In the genomic region with DNA sequence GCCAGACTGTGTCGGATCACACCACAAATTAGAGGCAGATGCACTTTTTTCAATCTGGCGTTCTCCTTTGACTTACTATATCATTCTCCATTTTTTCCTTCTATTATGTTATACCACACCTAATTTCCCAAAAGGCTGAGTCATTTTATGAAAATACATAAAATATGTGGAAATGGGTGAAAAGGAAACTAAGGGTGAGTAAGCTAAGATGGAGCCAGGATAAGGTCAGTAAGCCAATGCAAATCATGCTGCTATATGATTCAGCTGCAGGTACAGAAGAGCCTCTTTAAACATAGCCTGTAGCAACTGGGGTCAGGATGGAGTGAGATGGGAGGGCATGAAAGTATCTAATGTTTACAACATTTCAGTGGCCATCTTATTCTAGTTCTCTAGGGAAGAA, we compare ENCODE assay signal across 25 cellular contexts.
DNase-seq lines count a peak whose midpoint lies in the region; ATAC-seq and TF ChIP-seq lines count a peak whose summit lies in the region.
"Had no signal": no experiment of that assay in that cellular context is flagged by ENCODE, and none has a peak within 500 bp of the region (broad histone marks: within the 10 kb centered on the region; RNA-seq: fewer than 3 reads in every experiment).

No MANE protein-coding gene starts in this region.

- no peak overlapping the region for H3K14ac ChIP-seq in trophoblast cell (ENCODE audit: low read length)

- no peak overlapping the region for H3K4me2 ChIP-seq in trophoblast cell (ENCODE audit: low read length)

- H3K36me3 ChIP-seq in adipocyte (ENCODE audit: control insufficient read depth, insufficient read depth, low read length, severe bottlenecking) (no peaks in the 10 kb centered on the region), trophoblast cell (ENCODE audit: control insufficient read depth in 1 of 2, insufficient read depth in 2 of 2, low read length in 2 of 2) (no peaks in the 10 kb centered on the region), left lung (no peaks in the 10 kb centered on the region)
- H3K36me3 ChIP-seq: cardiac muscle cell, prostate gland, tibial nerve had no signal

- no peak overlapping the region for H2BK120ac ChIP-seq in trophoblast cell (ENCODE audit: insufficient read depth, low read length, poor library complexity)

- no peaks in the 10 kb centered on the region for H3K79me2 ChIP-seq in trophoblast cell (ENCODE audit: control insufficient read depth, insufficient read depth, low read length, poor library complexity)

- no peak overlapping the region for H4K91ac ChIP-seq in trophoblast cell (ENCODE audit: low read depth, low read length)

- no peak overlapping the region for H2BK5ac ChIP-seq in trophoblast cell (ENCODE audit: low read depth, low read length, poor library complexity)

- no peak overlapping the region for H3K23ac ChIP-seq in trophoblast cell (ENCODE audit: low read length)

- peak overlapping the region; percentile 5 for H3K4me3 ChIP-seq in adipocyte (ENCODE audit: low read length)
- H3K4me3 ChIP-seq in trophoblast cell (ENCODE audit: low read depth, low read length), result no peak overlapping the region
- H3K4me3 ChIP-seq in left lung, result no peak overlapping the region
- H3K4me3 ChIP-seq: cardiac muscle cell, dorsolateral prefrontal cortex, GM23248, mucosa of descending colon, prostate gland, tibial nerve had no signal

- H3K27me3 ChIP-seq in adipocyte (replicated peaks; ENCODE audit: control insufficient read depth, insufficient read depth, low read length) (peaks cover 7% of the 10 kb centered on the region), trophoblast cell (ENCODE audit: insufficient read depth, low read length) (no peaks in the 10 kb centered on the region), left lung (peaks cover 0 to 4% of the 10 kb centered on the region in 2 donors)
- H3K27me3 ChIP-seq: cardiac muscle cell had no signal

- H3K9ac ChIP-seq in adipocyte (ENCODE audit: low read length), result peak overlapping the region; percentile 31
- no peak overlapping the region for H3K9ac ChIP-seq in trophoblast cell (ENCODE audit: low read length)
- H3K9ac ChIP-seq: GM23248 had no signal

- no peak for TF ChIP-seq CTCF in left lung (IDR thresholded peaks at IDR 0.05)

- ATAC-seq in esophagus mucosa, result peak; percentile 28
- no peak for ATAC-seq in left lung
- ATAC-seq in HG02759 (IDR thresholded peaks at IDR 0.05; ENCODE audit: unreplicated experiment), result no peak
- ATAC-seq: activated CD4-positive, alpha-beta T cell treated with anti-CD3 and anti-CD28 coated beads for 36 hours; activated CD8-positive, alpha-beta memory T cell treated with anti-CD3 and anti-CD28 coated beads, Interleukin-2, amount 10 ng/mL, durations not matched to agents 7 days and 5 days; left lobe of liver; mucosa of descending colon had no signal

- H3K18ac ChIP-seq in trophoblast cell (ENCODE audit: low read length), result no peak overlapping the region

- H3K27ac ChIP-seq in trophoblast cell (ENCODE audit: low read depth, low read length), result no peak overlapping the region
- H3K27ac ChIP-seq in left lung, result no peak overlapping the region
- H3K27ac ChIP-seq: cardiac muscle cell, dorsolateral prefrontal cortex, GM23248, prostate gland, tibial nerve had no signal

- no peak overlapping the region for H4K12ac ChIP-seq in trophoblast cell (ENCODE audit: low read depth, low read length)

- H2AFZ ChIP-seq in trophoblast cell (ENCODE audit: insufficient read depth, low read length, poor library complexity), result no peak overlapping the region
- H2AFZ ChIP-seq: GM23248 had no signal

- H3K79me1 ChIP-seq in trophoblast cell (ENCODE audit: low read length), result no peaks in the 10 kb centered on the region

- WGBS in trophoblast cell (ENCODE audit: extremely low coverage, insufficient coverage, insufficient read length), result no CpG with 5 or more reads among the region's 2 CpGs

- no peak overlapping the region for H2AK5ac ChIP-seq in trophoblast cell (ENCODE audit: low read length)

- no peaks in the 10 kb centered on the region for H3K9me3 ChIP-seq in adipocyte (ENCODE audit: control insufficient read depth, low read length)
- H3K9me3 ChIP-seq in trophoblast cell (ENCODE audit: insufficient read depth, low read depth, low read length), result no peaks in the 10 kb centered on the region
- no peaks in the 10 kb centered on the region for H3K9me3 ChIP-seq in left lung
- H3K9me3 ChIP-seq: mucosa of descending colon, prostate gland, tibial nerve had no signal

- H2BK12ac ChIP-seq in trophoblast cell (ENCODE audit: low read length), result no peak overlapping the region

- intact Hi-C loops in left lung (cut with DNase I), result no loop called here

- DNase-seq in HS-5 (ENCODE audit: low read depth), result peak; percentile 58
- peak; percentile 70 for DNase-seq in adipocyte (ENCODE audit: low read depth)
- peak; percentile 31 to 72 for DNase-seq in trophoblast cell
- DNase-seq in left lung, result no peak
- DNase-seq in activated CD4-positive, CD25-positive, alpha-beta regulatory T cell treated with anti-CD3 and anti-CD28 coated beads, Interleukin-2, amount 50 U/mL, for 72 hours, result no peak
- DNase-seq in T-helper 2 cell, result no peak
- DNase-seq: activated CD4-positive, alpha-beta T cell treated with anti-CD3 and anti-CD28 coated beads for 36 hours; activated CD8-positive, alpha-beta memory T cell treated with anti-CD3 and anti-CD28 coated beads, Interleukin-2, amount 10 ng/mL, durations not matched to agents 7 days and 5 days; CD4-positive, alpha-beta memory T cell; DMS153; dorsolateral prefrontal cortex; GM23248; KBM-7; mucosa of descending colon; MV-4-11; NCI-H1694 treated with DMSO at 0.1 percent for 48 hours; NCI-H446 treated with DMSO at 0.1 percent for 48 hours; NK-92 treated with Interleukin-12 subunit alpha and Interleukin-12 subunit beta, amount 100 ng/mL, for 24 hours; stimulated activated CD4-positive, alpha-beta T cell treated with anti-CD3 and anti-CD28 coated beads, Interleukin-4, amount 100 ng/mL, for 1 hour had no signal

- H3K4ac ChIP-seq in trophoblast cell (ENCODE audit: low read depth, low read length), result no peak overlapping the region

- H3K4me1 ChIP-seq in adipocyte (ENCODE audit: control insufficient read depth, insufficient read depth, low read length) (peaks cover 10% of the 10 kb centered on the region), trophoblast cell (ENCODE audit: control insufficient read depth in 1 of 2, insufficient read depth in 2 of 2, low read length in 2 of 2) (no peaks in the 10 kb centered on the region), left lung (no peaks in the 10 kb centered on the region)
- H3K4me1 ChIP-seq: prostate gland, tibial nerve had no signal

- H4K8ac ChIP-seq in trophoblast cell (ENCODE audit: low read depth, low read length), result no peak overlapping the region

Comparison
In these comparisons a context has a peak if more than half of its experiments do, and no peak if none do; other contexts are left out.
1. DNase-seq: peak in HS-5 (single experiment), adipocyte (single experiment) and trophoblast cell (2 of 2); none in left lung (0 of 2), activated CD4-positive, CD25-positive, alpha-beta regulatory T cell treated with anti-CD3 and anti-CD28 coated beads, Interleukin-2, amount 50 U/mL, for 72 hours (single experiment) and T-helper 2 cell (0 of 5).